Comparison of ENCODE assay signal across 8 cellular contexts in genomic region chr2:10832228-10832936, GRCh38. TPM values are rescaled to one million over a fixed set of nuclear protein-coding genes. Genes with fewer than 3 reads are reported as not detected.
A peak's percentile ranks its signal among the peaks of the same experiment; 100 is the strongest.
DNase-seq lines count a peak whose midpoint lies in the region; ATAC-seq and TF ChIP-seq lines count a peak whose summit lies in the region.

No MANE protein-coding gene starts in this region.

- peak; percentile 99 for TF ChIP-seq CTCF in CD4-positive, alpha-beta T cell (IDR thresholded peaks at IDR 0.05)
- peak; percentile 97 for TF ChIP-seq CTCF in activated CD8-positive, alpha-beta T cell treated with anti-CD3 and anti-CD28 coated beads for 36 hours (IDR thresholded peaks at IDR 0.05)

- peak; percentile 69 to 88 (median 77) for DNase-seq in CD4-positive, alpha-beta T cell
- DNase-seq in HK-2 (ENCODE audit: unreplicated experiment) (peak; percentile 85), NCI-H748 treated with DMSO at 0.1 percent for 48 hours (lab: John Stamatoyannopoulos, UW) (peak; percentile 84), memory B cell (ENCODE audit: low spot score in 2 of 2) (peak; percentile 77 to 84)
- peak; percentile 89 for DNase-seq in activated CD8-positive, alpha-beta T cell treated with anti-CD3 and anti-CD28 coated beads for 36 hours
- DNase-seq in effector CD8-positive, alpha-beta T cell (lab: John Stamatoyannopoulos, UW), result peak; percentile 70
- DNase-seq in stimulated activated CD8-positive, alpha-beta memory T cell treated with anti-CD3 and anti-CD28 coated beads, Interleukin-15, amount 100 ng/mL, for 24 hours (ENCODE audit: low read depth), result peak; percentile 82

- H3K27me3 ChIP-seq in CD4-positive, alpha-beta T cell (ENCODE audit: control insufficient read depth, insufficient read depth, low read length), result peaks cover 8% of the 10 kb centered on the region

- H3K4me1 Mint-ChIP-seq in CD4-positive, alpha-beta T cell (ENCODE audit: low read depth), result peaks cover 7% of the 10 kb centered on the region
- H3K4me1 Mint-ChIP-seq in activated CD8-positive, alpha-beta T cell treated with anti-CD3 and anti-CD28 coated beads for 36 hours (ENCODE audit: low read depth), result peaks cover 3% of the 10 kb centered on the region
- H3K4me1 Mint-ChIP-seq in memory B cell, result peaks cover 2% of the 10 kb centered on the region

- peaks cover 24% of the 10 kb centered on the region for H3K27me3 Mint-ChIP-seq in CD4-positive, alpha-beta T cell
- H3K27me3 Mint-ChIP-seq in activated CD8-positive, alpha-beta T cell treated with anti-CD3 and anti-CD28 coated beads for 36 hours, result peaks cover 20% of the 10 kb centered on the region
- H3K27me3 Mint-ChIP-seq in memory B cell, result peaks cover 24% of the 10 kb centered on the region

- CTCF ChIA-PET in CD4-positive, alpha-beta T cell (lab: Charles Lee), result interaction anchor here (0.5 to 1.7 kb wide), 22 partner anchors 9 to 750 kb away, joined by 3 to 21 read pairs (median 5); partner anchors contain the start of genes PDIA6 and SLC66A3
- CTCF ChIA-PET in activated CD8-positive, alpha-beta T cell treated with anti-CD3 and anti-CD28 coated beads for 36 hours (lab: Charles Lee), result interaction anchor here (0.6 to 11.2 kb wide), 46 partner anchors 9 to 751 kb away, joined by 3 to 248 read pairs (median 4); partner anchors contain the start of genes KCNF1 and PDIA6

- POLR2A ChIA-PET in CD4-positive, alpha-beta T cell (lab: Charles Lee), result interaction anchor here (0.6 to 1.6 kb wide), 6 partner anchors 20 to 322 kb away, joined by 3 to 13 read pairs (median 4); partner anchors contain the start of genes PDIA6 and SLC66A3
- POLR2A ChIA-PET in activated CD8-positive, alpha-beta T cell treated with anti-CD3 and anti-CD28 coated beads for 36 hours (lab: Charles Lee), result interaction anchor here (0.7 to 0.9 kb wide), 2 partner anchors 20 to 301 kb away, joined by 3 read pairs; partner anchors contain the start of gene PDIA6

- no peak overlapping the region for H3K27ac Mint-ChIP-seq in CD4-positive, alpha-beta T cell
- no peak overlapping the region for H3K27ac Mint-ChIP-seq in activated CD8-positive, alpha-beta T cell treated with anti-CD3 and anti-CD28 coated beads for 36 hours
- no peak overlapping the region for H3K27ac Mint-ChIP-seq in memory B cell

- H3K27ac ChIP-seq in CD4-positive, alpha-beta T cell (ENCODE audit: low read depth, low read length), result no peak overlapping the region

- peak; percentile 93 for ATAC-seq in CD4-positive, alpha-beta T cell (ENCODE audit: poor library complexity)
- ATAC-seq in GM19438 (IDR thresholded peaks at IDR 0.05; ENCODE audit: low read depth, unreplicated experiment), result peak; percentile 79
- ATAC-seq in activated CD8-positive, alpha-beta T cell treated with anti-CD3 and anti-CD28 coated beads for 36 hours, result peak; percentile 92
- peak; percentile 86 for ATAC-seq in memory B cell (ENCODE audit: low read depth)

- no peaks in the 10 kb centered on the region for H3K36me3 Mint-ChIP-seq in CD4-positive, alpha-beta T cell (ENCODE audit: low read depth)
- H3K36me3 Mint-ChIP-seq in activated CD8-positive, alpha-beta T cell treated with anti-CD3 and anti-CD28 coated beads for 36 hours (ENCODE audit: low read depth), result no peaks in the 10 kb centered on the region
- H3K36me3 Mint-ChIP-seq in memory B cell, result no peaks in the 10 kb centered on the region

- peak overlapping the region; percentile 38 for H3K4me3 Mint-ChIP-seq in CD4-positive, alpha-beta T cell
- no peak overlapping the region for H3K4me3 Mint-ChIP-seq in activated CD8-positive, alpha-beta T cell treated with anti-CD3 and anti-CD28 coated beads for 36 hours
- no peak overlapping the region for H3K4me3 Mint-ChIP-seq in memory B cell

- no peaks in the 10 kb centered on the region for H3K9me3 Mint-ChIP-seq in CD4-positive, alpha-beta T cell
- no peaks in the 10 kb centered on the region for H3K9me3 Mint-ChIP-seq in activated CD8-positive, alpha-beta T cell treated with anti-CD3 and anti-CD28 coated beads for 36 hours
- no peaks in the 10 kb centered on the region for H3K9me3 Mint-ChIP-seq in memory B cell

- no peaks in the 10 kb centered on the region for H3K9me3 ChIP-seq in CD4-positive, alpha-beta T cell (ENCODE audit: control insufficient read depth, low read length)

- intact Hi-C loops in CD4-positive, alpha-beta T cell (cut with DNase I, micrococcal nuclease), result loop anchor here (1.0 to 10.0 kb wide), 5 partner anchors 292 to 942 kb away; partner anchors contain the start of gene E2F6 (in 1 of the 2)
- intact Hi-C loops in activated CD8-positive, alpha-beta T cell treated with anti-CD3 and anti-CD28 coated beads for 36 hours (cut with micrococcal nuclease), result loop anchor here (2.0 to 10.0 kb wide), 2 partner anchors 292 to 752 kb away; no protein-coding TSS in a partner anchor

RNA-seq across cellular contexts. Expression of gene PDIA6, which starts 19.8 kb away (rescaled TPM):
- 10 to 100 TPM; 25.5 to 26.3 TPM for total RNA-seq in CD4-positive, alpha-beta T cell
- total RNA-seq in activated CD8-positive, alpha-beta T cell treated with anti-CD3 and anti-CD28 coated beads for 36 hours, result 100 to 1,000 TPM; 146 to 150 TPM

Comparison
In these comparisons a context has a peak if more than half of its experiments do, and no peak if none do; other contexts are left out.
1. RNA of gene PDIA6, which starts 19.8 kb away (total RNA-seq): 146 to 150 TPM in activated CD8-positive, alpha-beta T cell treated with anti-CD3 and anti-CD28 coated beads for 36 hours; 25.5 to 26.3 TPM in CD4-positive, alpha-beta T cell; every median in the first group is over 4 times any median in the second.
2. Peak in every context shown above with its lines, with median percentiles within 50 percentile points of each other: ATAC-seq and DNase-seq.